ENCODE assay signal across 8 cellular contexts in genomic region chr12:110270125-110270962, GRCh38. TPM values are rescaled to one million over a fixed set of nuclear protein-coding genes. Genes with fewer than 3 reads are reported as not detected.
DNase-seq lines count a peak whose midpoint lies in the region; ATAC-seq and TF ChIP-seq lines count a peak whose summit lies in the region.

No MANE protein-coding gene starts in this region.

- H3K36me3 ChIP-seq in effector memory CD4-positive, alpha-beta T cell (ENCODE audit: control insufficient read depth, insufficient read depth, low read length), result no peaks in the 10 kb centered on the region

- H3K4me1 Mint-ChIP-seq in chondrocyte (ENCODE audit: low read depth), result peaks cover 72% of the 10 kb centered on the region
- H3K4me1 Mint-ChIP-seq in immature natural killer cell, result no peaks in the 10 kb centered on the region

- DNase-seq in DMS53 (lab: John Stamatoyannopoulos, UW) (peak; percentile 89), NCI-H2196 treated with DMSO at 0.1 percent for 48 hours (lab: John Stamatoyannopoulos, UW; ENCODE audit: unreplicated experiment) (peak; percentile 69), chondrocyte (ENCODE audit: low spot score) (no peak), mucosa of gallbladder (ENCODE audit: low spot score) (peak; percentile 51), immature natural killer cell (no peak)
- DNase-seq in effector memory CD4-positive, alpha-beta T cell, result no peak

- ATAC-seq in GM21737 (IDR thresholded peaks at IDR 0.05; ENCODE audit: unreplicated experiment), result no peak
- ATAC-seq in activated CD4-positive, CD25-positive, alpha-beta regulatory T cell treated with anti-CD3 and anti-CD28 coated beads, Interleukin-2, amount 50 U/mL, for 24 hours, result no peak

- H3K27ac Mint-ChIP-seq in chondrocyte (ENCODE audit: unreplicated experiment), result peak overlapping the region; percentile 95
- H3K27ac Mint-ChIP-seq in immature natural killer cell, result no peak overlapping the region

- H3K4me3 Mint-ChIP-seq in chondrocyte (ENCODE audit: unreplicated experiment) (peak overlapping the region; percentile 40), immature natural killer cell (no peak overlapping the region)

- H3K27me3 ChIP-seq in effector memory CD4-positive, alpha-beta T cell (replicated peaks; ENCODE audit: control insufficient read depth, insufficient read depth, low read length, poor library complexity, severe bottlenecking), result no peaks in the 10 kb centered on the region

- no peak for TF ChIP-seq CTCF in chondrocyte (IDR thresholded peaks at IDR 0.05)

- H3K4me3 ChIP-seq in effector memory CD4-positive, alpha-beta T cell (ENCODE audit: insufficient read depth, low read depth, low read length, poor library complexity, severe bottlenecking), result no peak overlapping the region

- H3K4me1 ChIP-seq in effector memory CD4-positive, alpha-beta T cell (ENCODE audit: control insufficient read depth, insufficient read depth, low read length, poor library complexity, severe bottlenecking), result no peaks in the 10 kb centered on the region

- H3K27ac ChIP-seq in effector memory CD4-positive, alpha-beta T cell (ENCODE audit: insufficient read depth, low read length, poor library complexity, severe bottlenecking), result no peak overlapping the region

- no peaks in the 10 kb centered on the region for H3K9me3 Mint-ChIP-seq in chondrocyte (ENCODE audit: low read depth)
- no peaks in the 10 kb centered on the region for H3K9me3 Mint-ChIP-seq in immature natural killer cell

- H3K27me3 Mint-ChIP-seq in chondrocyte (ENCODE audit: low read depth) (no peaks in the 10 kb centered on the region), immature natural killer cell (ENCODE audit: low read depth in 3 of 3) (peaks cover 0 to 9% (median 2%) of the 10 kb centered on the region in 3 donors)

- H3K9me3 ChIP-seq in effector memory CD4-positive, alpha-beta T cell (ENCODE audit: control insufficient read depth, low read length), result no peaks in the 10 kb centered on the region

- H3K36me3 Mint-ChIP-seq in chondrocyte (ENCODE audit: low read depth) (no peaks in the 10 kb centered on the region), immature natural killer cell (no peaks in the 10 kb centered on the region)

RNA-seq across cellular contexts. Expression of gene ATP2A2, which starts 10.7 kb away (rescaled TPM):
- total RNA-seq in chondrocyte (163 to 218 TPM (median 216 TPM) in 3 replicates), mucosa of gallbladder (248 TPM)
- 1 to 10 TPM; 2.0 to 8.0 (median 2.5) TPM for polyA plus RNA-seq in immature natural killer cell

Comparison
In these comparisons a context has a peak if more than half of its experiments do, and no peak if none do; other contexts are left out.
1. DNase-seq: peak in DMS53 (single experiment), NCI-H2196 treated with DMSO at 0.1 percent for 48 hours (single experiment) and mucosa of gallbladder (single experiment); none in chondrocyte (single experiment), effector memory CD4-positive, alpha-beta T cell (0 of 3) and immature natural killer cell (0 of 3).